ENCODE assay signal across 20 cellular contexts in genomic region chr12:43636706-43637105, GRCh38.
A peak's percentile ranks its signal among the peaks of the same experiment; 100 is the strongest.
DNase-seq lines count a peak whose midpoint lies in the region; ATAC-seq, FAIRE-seq and TF ChIP-seq lines count a peak whose summit lies in the region.
"Had no signal": no experiment of that assay in that cellular context is flagged by ENCODE, and none has a peak within 500 bp of the region (broad histone marks: within the 10 kb centered on the region; RNA-seq: fewer than 3 reads in every experiment).

No MANE protein-coding gene starts in this region.

- peaks cover 12% of the 10 kb centered on the region for H3K9me3 Mint-ChIP-seq in mesothelial cell of epicardium
- H3K9me3 Mint-ChIP-seq: GM23338, H9 had no signal

- H3K36me3 ChIP-seq in adipocyte (ENCODE audit: control insufficient read depth, insufficient read depth, low read length, severe bottlenecking) = no peaks in the 10 kb centered on the region

- TF ChIP-seq CTCF in D721Med (IDR thresholded peaks at IDR 0.05; ENCODE audit: insufficient read depth, missing control alignments) = no peak
- TF ChIP-seq CTCF in epithelial cell of esophagus (IDR thresholded peaks at IDR 0.05; ENCODE audit: insufficient read depth, low read depth, low read length, missing control alignments) = no peak
- no peak for TF ChIP-seq CTCF in mesothelial cell of epicardium (IDR thresholded peaks at IDR 0.05; ENCODE audit: unreplicated experiment)

- H3K4me3 ChIP-seq in adipocyte (ENCODE audit: low read length) (no peak overlapping the region), epithelial cell of esophagus (ENCODE audit: low read length) (no peak overlapping the region)
- H3K4me3 ChIP-seq: GM23338 had no signal

- H3K27ac Mint-ChIP-seq in mesothelial cell of epicardium = peak overlapping the region; percentile 41
- H3K27ac Mint-ChIP-seq: CD4-positive, alpha-beta memory T cell; GM23338; H9 had no signal

- H3K36me3 Mint-ChIP-seq in mesothelial cell of epicardium = no peaks in the 10 kb centered on the region
- H3K36me3 Mint-ChIP-seq: CD4-positive, alpha-beta memory T cell had no signal

- no peak overlapping the region for H3K9ac ChIP-seq in adipocyte (ENCODE audit: low read length)

- DNase-seq in D721Med (ENCODE audit: insufficient read length, low spot score) = no peak
- DNase-seq in adipocyte (ENCODE audit: low read depth) = peak; percentile 4
- peak; percentile 64 for DNase-seq in epithelial cell of esophagus (ENCODE audit: low read depth)
- DNase-seq in mesothelial cell of epicardium (ENCODE audit: low spot score in 2 of 2, unreplicated experiment in 2 of 2) = no peak
- DNase-seq in activated CD4-positive, alpha-beta T cell treated with anti-CD3 and anti-CD28 coated beads for 4 hours = no peak
- no peak for DNase-seq in activated T-cell treated with anti-CD3 and anti-CD28 coated beads for 4 hours
- no peak for DNase-seq in NCI-H82 (lab: John Stamatoyannopoulos, UW)
- DNase-seq: C1 segment of cervical spinal cord; Calu3; CD4-positive, alpha-beta memory T cell; COR-L47; DMS153; DND-41; H9 had no signal

- H3K9me3 ChIP-seq in adipocyte (ENCODE audit: control insufficient read depth, low read length) = no peaks in the 10 kb centered on the region

- H3K27me3 Mint-ChIP-seq in mesothelial cell of epicardium (ENCODE audit: low read depth) = no peaks in the 10 kb centered on the region

- no peak overlapping the region for H3K4me3 Mint-ChIP-seq in mesothelial cell of epicardium
- H3K4me3 Mint-ChIP-seq: CD4-positive, alpha-beta memory T cell; GM23338; H9 had no signal

- H3K27me3 ChIP-seq in adipocyte (replicated peaks; ENCODE audit: control insufficient read depth, insufficient read depth, low read length) = peaks cover 3% of the 10 kb centered on the region

- H3K4me1 ChIP-seq in adipocyte (ENCODE audit: control insufficient read depth, insufficient read depth, low read length) = no peaks in the 10 kb centered on the region

- peaks cover 16% of the 10 kb centered on the region for H3K4me1 Mint-ChIP-seq in mesothelial cell of epicardium
- H3K4me1 Mint-ChIP-seq: CD4-positive, alpha-beta memory T cell; GM23338; H9 had no signal

- peak; percentile 85 for FAIRE-seq in D721Med (lab: Jason Lieb, UNC)
- FAIRE-seq: G401.6, GM12892, GM19239 had no signal

- ATAC-seq in HG02973 (IDR thresholded peaks at IDR 0.05; ENCODE audit: unreplicated experiment) = no peak
- ATAC-seq: GM23338, HCT116 had no signal

Comparison
In these comparisons a context has a peak if more than half of its experiments do, and no peak if none do; other contexts are left out.
1. DNase-seq: peak in adipocyte (single experiment) and epithelial cell of esophagus (single experiment); none in D721Med (single experiment), mesothelial cell of epicardium (0 of 2), activated CD4-positive, alpha-beta T cell treated with anti-CD3 and anti-CD28 coated beads for 4 hours (0 of 2), activated T-cell treated with anti-CD3 and anti-CD28 coated beads for 4 hours (single experiment) and NCI-H82 (single experiment).